ENCODE assay signal across 8 cellular contexts in genomic region chr18:76811530-76811929, GRCh38.
A peak's percentile ranks its signal among the peaks of the same experiment; 100 is the strongest.
DNase-seq lines count a peak whose midpoint lies in the region; ATAC-seq and TF ChIP-seq lines count a peak whose summit lies in the region.
"Not testable (repeated sequence)": the region's sequence is repeated elsewhere in the genome, so short reads cannot be mapped to it uniquely, and the experiment has no call there.

No MANE protein-coding gene starts in this region.

- H3K27me3 ChIP-seq in HL-60 (ENCODE audit: insufficient read depth, poor library complexity, severe bottlenecking), result not testable (repeated sequence)

- not testable (repeated sequence) for H3K27me3 Mint-ChIP-seq in memory B cell

- TF ChIP-seq CTCF in HL-60 (IDR thresholded peaks at IDR 0.05; ENCODE audit: insufficient read depth, low read length), result not testable (repeated sequence)

- not testable (repeated sequence) for H3K4me3 ChIP-seq in HL-60 (replicated peaks; ENCODE audit: insufficient read depth, low read length)

- peak overlapping the region; percentile 41 for H3K27ac ChIP-seq in HL-60 (replicated peaks)

- peak; percentile 72 for ATAC-seq in GM18858 (IDR thresholded peaks at IDR 0.05; ENCODE audit: unreplicated experiment)
- ATAC-seq in GM19395 (IDR thresholded peaks at IDR 0.05; ENCODE audit: unreplicated experiment), result peak; percentile 72
- ATAC-seq in HG02642 (IDR thresholded peaks at IDR 0.05; ENCODE audit: poor library complexity, unreplicated experiment), result peak; percentile 55
- ATAC-seq in HG03108 (IDR thresholded peaks at IDR 0.05; ENCODE audit: unreplicated experiment), result peak; percentile 67
- peak; percentile 82 for ATAC-seq in memory B cell (ENCODE audit: low read depth)

- H3K36me3 Mint-ChIP-seq in memory B cell, result peaks cover 19% of the 10 kb centered on the region

- not testable (repeated sequence) for H3K27ac Mint-ChIP-seq in memory B cell

- not testable (repeated sequence) for H3K4me3 Mint-ChIP-seq in memory B cell

- DNase-seq in CD1c-positive myeloid dendritic cell (ENCODE audit: extremely low spot score) (peak; percentile 35), HL-60 (ENCODE audit: low read depth in 1 of 2, low spot score in 1 of 2) (peak in 1 of 2 experiments; percentile 84), SIG-M5 treated with dmso at 0.1 percent for 504 hours (lab: John Stamatoyannopoulos, UW; ENCODE audit: unreplicated experiment) (peak; percentile 71)
- DNase-seq in memory B cell (ENCODE audit: low spot score in 2 of 2), result not testable (repeated sequence)

- not testable (repeated sequence) for H3K9me3 Mint-ChIP-seq in memory B cell

- H3K4me1 Mint-ChIP-seq in memory B cell, result peaks cover 16% of the 10 kb centered on the region
